Comparison of ENCODE assay signal across 9 cellular contexts in the genomic region with DNA sequence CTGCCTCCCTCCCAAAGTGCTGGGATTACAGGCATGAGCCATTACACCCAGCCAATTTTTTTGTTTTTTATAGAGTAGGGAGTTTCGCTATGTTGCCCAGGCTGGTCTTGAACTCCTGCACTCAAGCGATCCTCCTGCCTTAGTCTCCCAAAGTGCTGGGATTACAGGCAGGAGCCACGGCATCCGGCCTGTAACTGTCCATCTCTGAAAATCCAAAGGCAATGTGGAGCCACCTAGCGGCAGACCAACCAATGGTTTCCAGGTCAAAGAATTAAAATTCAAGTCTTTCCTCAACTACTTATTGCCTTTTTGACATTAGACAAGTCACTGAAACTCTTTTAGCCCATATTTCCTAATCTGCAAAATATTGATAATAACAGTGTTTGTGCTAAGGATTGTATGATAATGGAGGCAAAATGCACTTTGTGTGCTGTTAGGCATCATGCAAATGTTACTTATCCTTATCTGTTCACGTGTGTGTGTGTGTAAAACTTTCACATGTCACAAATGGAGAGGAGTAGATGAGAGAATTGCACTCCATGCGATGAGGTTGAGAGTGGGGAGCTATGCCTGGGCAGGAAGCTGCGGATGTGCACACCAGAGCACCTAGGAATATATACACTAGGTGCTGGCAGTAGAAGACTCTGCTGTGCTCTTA. TPM values are rescaled to one million over a fixed set of nuclear protein-coding genes. Genes with fewer than 3 reads are reported as not detected.
DNase-seq lines count a peak whose midpoint lies in the region; ATAC-seq and TF ChIP-seq lines count a peak whose summit lies in the region.
"Had no signal": no experiment of that assay in that cellular context is flagged by ENCODE, and none has a peak within 500 bp of the region (broad histone marks: within the 10 kb centered on the region; RNA-seq: fewer than 3 reads in every experiment).

No MANE protein-coding gene starts in this region.

- TF ChIP-seq CTCF in SK-N-SH (IDR thresholded peaks at IDR 0.05) (peak; percentile 88), colonic mucosa (IDR thresholded peaks at IDR 0.05) (peak; percentile 61), lower lobe of right lung (IDR thresholded peaks at IDR 0.05) (peak; percentile 71), suprapubic skin (IDR thresholded peaks at IDR 0.05) (peak; percentile 28 to 60)

- intact Hi-C loops in colonic mucosa (cut with DNase I) (loop anchor here (5.0 to 10.0 kb wide), 2 partner anchors 45 to 182 kb away; no protein-coding TSS in a partner anchor), lower lobe of right lung (cut with DNase I) (no loop called here)

- no peaks in the 10 kb centered on the region for H3F3A ChIP-seq in SK-N-SH (replicated peaks; ENCODE audit: insufficient read depth)

- CTCF ChIA-PET in SK-N-SH (lab: Yijun Ruan, JAX), result interaction anchor here (0.7 to 1.5 kb wide), 15 partner anchors 8 to 352 kb away, joined by 3 to 9 read pairs (median 4); no protein-coding TSS in a partner anchor

- ATAC-seq in GM19023 (IDR thresholded peaks at IDR 0.05; ENCODE audit: unreplicated experiment), result peak; percentile 72
- peak; percentile 63 to 70 for ATAC-seq in lower lobe of right lung

- peaks cover 18% of the 10 kb centered on the region; the same call in 1 of the 2 replicates for H3K27me3 ChIP-seq in SK-N-SH (ENCODE audit: insufficient read depth)
- H3K27me3 ChIP-seq in colonic mucosa, result no peaks in the 10 kb centered on the region
- H3K27me3 ChIP-seq in lower lobe of right lung (ENCODE audit: low read depth), result no peaks in the 10 kb centered on the region
- H3K27me3 ChIP-seq in suprapubic skin, result no peaks in the 10 kb centered on the region

- no peaks in the 10 kb centered on the region for H3K36me3 ChIP-seq in SK-N-SH (replicated peaks in 1 of 2; ENCODE audit: control insufficient read depth in 1 of 2, insufficient read depth in 2 of 2, low read length in 1 of 2)
- H3K36me3 ChIP-seq in colonic mucosa, result no peaks in the 10 kb centered on the region
- no peaks in the 10 kb centered on the region for H3K36me3 ChIP-seq in lower lobe of right lung
- no peaks in the 10 kb centered on the region for H3K36me3 ChIP-seq in suprapubic skin

- H3K9me3 ChIP-seq in SK-N-SH (no peaks in the 10 kb centered on the region), colonic mucosa (no peaks in the 10 kb centered on the region), lower lobe of right lung (no peaks in the 10 kb centered on the region), suprapubic skin (no peaks in the 10 kb centered on the region)

- no peak overlapping the region for H3K27ac ChIP-seq in SK-N-SH (ENCODE audit: low read depth in 2 of 2, low read length in 1 of 2)
- H3K27ac ChIP-seq in colonic mucosa, result no peak overlapping the region
- no peak overlapping the region for H3K27ac ChIP-seq in lower lobe of right lung
- no peak overlapping the region for H3K27ac ChIP-seq in suprapubic skin

- no peak overlapping the region; a peak in 1 of 4 replicates for H3K4me3 ChIP-seq in SK-N-SH (ENCODE audit: low read depth in 2 of 2, low read length in 1 of 2)
- no peak overlapping the region for H3K4me3 ChIP-seq in colonic mucosa
- H3K4me3 ChIP-seq in lower lobe of right lung, result no peak overlapping the region
- H3K4me3 ChIP-seq in suprapubic skin, result no peak overlapping the region

- no peak for TF ChIP-seq POLR2A in suprapubic skin (IDR thresholded peaks at IDR 0.05)

- WGBS in SK-N-SH (ENCODE audit: low lambda C conversion rate), result 12% methylated on average over 8 of the region's 8 CpGs
- 60% methylated on average over 8 of the region's 8 CpGs for WGBS in suprapubic skin

- TF ChIP-seq EP300 in SK-N-SH (IDR thresholded peaks at IDR 0.05; ENCODE audit: borderline replicate concordance in 1 of 2, low read depth in 1 of 2, low read length in 1 of 2) (no peak), suprapubic skin (IDR thresholded peaks at IDR 0.05) (no peak)

- H2AFZ ChIP-seq in SK-N-SH (ENCODE audit: low read depth), result no peak overlapping the region

- DNase-seq in COLO668 (lab: John Stamatoyannopoulos, UW; ENCODE audit: unreplicated experiment), result peak; percentile 25
- DNase-seq in HT1080 (ENCODE audit: low read depth), result peak; percentile 66
- peak; percentile 32 for DNase-seq in SK-N-SH
- peak; percentile 67 for DNase-seq in colonic mucosa
- peak; percentile 55 for DNase-seq in lower lobe of right lung
- no peak for DNase-seq in suprapubic skin (ENCODE audit: low spot score in 2 of 2)
- no peak for DNase-seq in NCI-H128 (lab: John Stamatoyannopoulos, UW; ENCODE audit: unreplicated experiment)
- DNase-seq: naive B cell had no signal

- no peaks in the 10 kb centered on the region for H3K79me2 ChIP-seq in SK-N-SH (ENCODE audit: insufficient read depth)

- H3K4me2 ChIP-seq in SK-N-SH, result no peak overlapping the region

- POLR2A ChIA-PET in SK-N-SH (lab: Yijun Ruan, JAX), result no interaction called here

- H4K20me1 ChIP-seq in SK-N-SH (ENCODE audit: insufficient read depth), result no peaks in the 10 kb centered on the region

- H3K9ac ChIP-seq in SK-N-SH, result no peak overlapping the region
- H3K9ac ChIP-seq in colonic mucosa (ENCODE audit: low read depth in 2 of 2, low read length in 2 of 2), result no peak overlapping the region

- H3K4me1 ChIP-seq in SK-N-SH (ENCODE audit: control insufficient read depth in 1 of 2, insufficient read depth in 2 of 2, low read depth in 1 of 2, low read length in 1 of 2) (no peaks in the 10 kb centered on the region), colonic mucosa (no peaks in the 10 kb centered on the region), lower lobe of right lung (no peaks in the 10 kb centered on the region), suprapubic skin (no peaks in the 10 kb centered on the region)

- peak; percentile 63 for TF ChIP-seq RAD21 in SK-N-SH (IDR thresholded peaks at IDR 0.05; ENCODE audit: low read length)

- no peaks in the 10 kb centered on the region for H3K9me2 ChIP-seq in SK-N-SH

TF ChIP-seq in SK-N-SH, 30 proteins besides CTCF, POLR2A, EP300 and RAD21:
- TF ChIP-seq TAF1 (IDR thresholded peaks at IDR 0.05; ENCODE audit: borderline replicate concordance, low read depth, low read length) (no peak), MXI1 (IDR thresholded peaks at IDR 0.05; ENCODE audit: low read depth, low read length) (no peak), TEAD4 (IDR thresholded peaks at IDR 0.05; ENCODE audit: borderline replicate concordance, insufficient read depth) (no peak), SMC3 (IDR thresholded peaks at IDR 0.05; ENCODE audit: low read depth, low read length) (peak; percentile 55), FOXJ3 (CRISPR knock-in tag; IDR thresholded peaks at IDR 0.05) (no peak), CHD2 (IDR thresholded peaks at IDR 0.05; ENCODE audit: low read length, partially characterized antibody) (no peak)

RNA-seq across cellular contexts. Expression of gene COL8A1, which starts 48.7 kb away (rescaled TPM):
- 5.3 and 5.6 TPM in 2 replicates for total RNA-seq in HT1080 (2014; rRNA removed; shearing (Covaris generic))
- 2.0 and 2.5 TPM in 2 replicates for polyA plus RNA-seq in HT1080 (2015; cell fraction: cytosol; rRNA removed)
- 9.4 and 11.4 TPM in 2 replicates for polyA plus RNA-seq in HT1080 (2015; cell fraction: nucleus; rRNA removed)
- 4.0 and 16.7 TPM in 2 replicates for polyA plus RNA-seq in SK-N-SH (2012; rRNA removed)
- polyA plus RNA-seq in SK-N-SH (2012; cell fraction: cytosol; rRNA removed), result 8.2 and 14.9 TPM in 2 replicates
- 12.8 and 14.7 TPM in 2 replicates for polyA plus RNA-seq in SK-N-SH (2012; cell fraction: nucleus; rRNA removed)
- 1 to 10 TPM in 1 of 2 donors, under 1 TPM in 1; 0.42 to 1.9 TPM for total RNA-seq in colonic mucosa
- total RNA-seq in lower lobe of right lung, result 56.1 TPM
- total RNA-seq in suprapubic skin, result 10 to 100 TPM in 1 of 4 donors, 1 to 10 TPM in 3; 3.2 to 14.9 (median 5.6) TPM

Comparison
In these comparisons a context has a peak if more than half of its experiments do, and no peak if none do; other contexts are left out.
1. DNase-seq: peak in COLO668 (single experiment), HT1080 (single experiment), SK-N-SH (single experiment), colonic mucosa (single experiment) and lower lobe of right lung (single experiment); none in suprapubic skin (0 of 2) and NCI-H128 (single experiment).
2. Peak in every context shown above with its lines, with median percentiles within 50 percentile points of each other: CTCF ChIP-seq.